8 cellular contexts compared by ENCODE assay signal in genomic region chr1:85581138-85581801, GRCh38. TPM values are rescaled to one million over a fixed set of nuclear protein-coding genes. Genes with fewer than 3 reads are reported as not detected.
A peak's percentile ranks its signal among the peaks of the same experiment; 100 is the strongest.
DNase-seq lines count a peak whose midpoint lies in the region; ATAC-seq and TF ChIP-seq lines count a peak whose summit lies in the region.

No MANE protein-coding gene starts in this region.

- peak; percentile 73 for TF ChIP-seq RAD21 in Ishikawa (IDR thresholded peaks at IDR 0.05; ENCODE audit: low read depth)

- H2BK15ac ChIP-seq in mesendoderm (replicated peaks; ENCODE audit: low read depth), result no peak overlapping the region

- H4K5ac ChIP-seq in mesendoderm (ENCODE audit: low read length), result no peak overlapping the region

- H3K27me3 ChIP-seq in endocrine pancreas (ENCODE audit: control insufficient read depth, insufficient read depth, low read length) (no peaks in the 10 kb centered on the region), mesendoderm (ENCODE audit: insufficient read depth, low read length, poor library complexity) (no peaks in the 10 kb centered on the region)

- H3K79me2 ChIP-seq in mesendoderm (ENCODE audit: control insufficient read depth, insufficient read depth, low read length), result peaks cover 23% of the 10 kb centered on the region

- H3K9ac ChIP-seq in endocrine pancreas (ENCODE audit: control insufficient read depth, insufficient read depth, low read length), result no peak overlapping the region
- H3K9ac ChIP-seq in mesendoderm (ENCODE audit: low read length), result peak overlapping the region; percentile 80

- no peak overlapping the region for H2BK5ac ChIP-seq in mesendoderm (ENCODE audit: low read length)

- peak overlapping the region; percentile 84 for H3K27ac ChIP-seq in mesendoderm (ENCODE audit: low read depth, low read length)

- H3K36me3 ChIP-seq in endocrine pancreas (ENCODE audit: control insufficient read depth, insufficient read depth, low read length) (no peaks in the 10 kb centered on the region), mesendoderm (ENCODE audit: control insufficient read depth, insufficient read depth, low read length) (peaks cover 8% of the 10 kb centered on the region)

- H2AK5ac ChIP-seq in mesendoderm (ENCODE audit: low read length), result no peak overlapping the region

- DNase-seq in activated T-cell treated with anti-CD3 and anti-CD28 coated beads for 48 hours (ENCODE audit: low read depth), result peak; percentile 59
- no peak for DNase-seq in activated T-cell treated with anti-CD3 and anti-CD28 coated beads for 4 hours
- DNase-seq in T-helper 17 cell, result no peak
- DNase-seq in mesendoderm, result peak; percentile 87
- peak; percentile 72 for DNase-seq in stromal cell of bone marrow (ENCODE audit: low read depth)

- H3K4me2 ChIP-seq in mesendoderm (ENCODE audit: low read length), result peak overlapping the region; percentile 64

- H3K36me3 Mint-ChIP-seq in T-helper 17 cell (ENCODE audit: low read depth), result peaks cover 5% of the 10 kb centered on the region

- H2BK120ac ChIP-seq in mesendoderm (ENCODE audit: low read depth, low read length), result no peak overlapping the region

- H3K18ac ChIP-seq in mesendoderm (ENCODE audit: low read length), result peak overlapping the region; percentile 5

- no peak overlapping the region for H3K23ac ChIP-seq in mesendoderm (ENCODE audit: low read length)

- H3K79me1 ChIP-seq in mesendoderm (ENCODE audit: low read length), result no peaks in the 10 kb centered on the region

- no peaks in the 10 kb centered on the region for H3K4me1 ChIP-seq in endocrine pancreas (ENCODE audit: control insufficient read depth, insufficient read depth, low read length)
- H3K4me1 ChIP-seq in mesendoderm (ENCODE audit: control insufficient read depth, low read depth, low read length), result peaks cover 6% of the 10 kb centered on the region

- peaks cover 56% of the 10 kb centered on the region for H3K27me3 Mint-ChIP-seq in T-helper 17 cell

- H3K27ac Mint-ChIP-seq in T-helper 17 cell, result no peak overlapping the region

- peak overlapping the region; percentile 42 for H3K4ac ChIP-seq in mesendoderm (ENCODE audit: low read depth, low read length)

- peak overlapping the region; percentile 3 for H3K4me3 ChIP-seq in endocrine pancreas (ENCODE audit: control insufficient read depth, insufficient read depth, low read length)
- H3K4me3 ChIP-seq in mesendoderm (ENCODE audit: low read length), result peak overlapping the region; percentile 79

- WGBS in mesendoderm (ENCODE audit: extremely low coverage, insufficient coverage, low lambda C conversion rate), result no CpG with 5 or more reads among the region's 45 CpGs

- H3K9me3 ChIP-seq in T-helper 17 cell (ENCODE audit: control insufficient read depth, low read length, poor library complexity, severe bottlenecking) (no peaks in the 10 kb centered on the region), endocrine pancreas (ENCODE audit: control insufficient read depth, low read length) (no peaks in the 10 kb centered on the region)

- ATAC-seq in T-helper 17 cell, result peak; percentile 55
- ATAC-seq in GM21390 (IDR thresholded peaks at IDR 0.05; ENCODE audit: unreplicated experiment), result no peak

- TF ChIP-seq EP300 in Ishikawa (IDR thresholded peaks at IDR 0.05; ENCODE audit: borderline replicate concordance), result peak; percentile 88

- peak overlapping the region; percentile 93 for H3K56ac ChIP-seq in mesendoderm (ENCODE audit: low read length)

- H4K8ac ChIP-seq in mesendoderm (ENCODE audit: low read depth, low read length), result no peak overlapping the region

- peaks cover 13% of the 10 kb centered on the region for H3K4me1 Mint-ChIP-seq in T-helper 17 cell

- peak overlapping the region; percentile 86 for H3K4me3 Mint-ChIP-seq in T-helper 17 cell

TF ChIP-seq in Ishikawa, 13 proteins besides CTCF, POLR2A, EP300 and RAD21:
- 0 out of 2 replicates have a peak, but pooled peaks have one; percentile 8 for TF ChIP-seq YY1 (IDR thresholded peaks at IDR 0.05; ENCODE audit: low read depth)
- no peak; the same call in 1 of the 2 replicates for TF ChIP-seq CEBPB (IDR thresholded peaks at IDR 0.05)
- peak; percentile 60; the same call in 1 of the 2 replicates for TF ChIP-seq TAF1 (IDR thresholded peaks at IDR 0.05; ENCODE audit: low read depth)
- peak; percentile 91 for TF ChIP-seq TEAD4 (IDR thresholded peaks at IDR 0.05)
- TF ChIP-seq, protein P1, sequence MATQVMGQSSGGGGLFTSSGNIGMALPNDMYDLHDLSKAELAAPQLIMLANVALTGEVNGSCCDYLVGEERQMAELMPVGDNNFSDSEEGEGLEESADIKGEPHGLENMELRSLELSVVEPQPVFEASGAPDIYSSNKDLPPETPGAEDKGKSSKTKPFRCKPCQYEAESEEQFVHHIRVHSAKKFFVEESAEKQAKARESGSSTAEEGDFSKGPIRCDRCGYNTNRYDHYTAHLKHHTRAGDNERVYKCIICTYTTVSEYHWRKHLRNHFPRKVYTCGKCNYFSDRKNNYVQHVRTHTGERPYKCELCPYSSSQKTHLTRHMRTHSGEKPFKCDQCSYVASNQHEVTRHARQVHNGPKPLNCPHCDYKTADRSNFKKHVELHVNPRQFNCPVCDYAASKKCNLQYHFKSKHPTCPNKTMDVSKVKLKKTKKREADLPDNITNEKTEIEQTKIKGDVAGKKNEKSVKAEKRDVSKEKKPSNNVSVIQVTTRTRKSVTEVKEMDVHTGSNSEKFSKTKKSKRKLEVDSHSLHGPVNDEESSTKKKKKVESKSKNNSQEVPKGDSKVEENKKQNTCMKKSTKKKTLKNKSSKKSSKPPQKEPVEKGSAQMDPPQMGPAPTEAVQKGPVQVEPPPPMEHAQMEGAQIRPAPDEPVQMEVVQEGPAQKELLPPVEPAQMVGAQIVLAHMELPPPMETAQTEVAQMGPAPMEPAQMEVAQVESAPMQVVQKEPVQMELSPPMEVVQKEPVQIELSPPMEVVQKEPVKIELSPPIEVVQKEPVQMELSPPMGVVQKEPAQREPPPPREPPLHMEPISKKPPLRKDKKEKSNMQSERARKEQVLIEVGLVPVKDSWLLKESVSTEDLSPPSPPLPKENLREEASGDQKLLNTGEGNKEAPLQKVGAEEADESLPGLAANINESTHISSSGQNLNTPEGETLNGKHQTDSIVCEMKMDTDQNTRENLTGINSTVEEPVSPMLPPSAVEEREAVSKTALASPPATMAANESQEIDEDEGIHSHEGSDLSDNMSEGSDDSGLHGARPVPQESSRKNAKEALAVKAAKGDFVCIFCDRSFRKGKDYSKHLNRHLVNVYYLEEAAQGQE (IDR thresholded peaks at IDR 0.05; ENCODE audit: low read depth), result no peak
- TF ChIP-seq ZBTB7A (IDR thresholded peaks at IDR 0.05; ENCODE audit: low read depth), result peak; percentile 83
- TF ChIP-seq, protein P2, sequence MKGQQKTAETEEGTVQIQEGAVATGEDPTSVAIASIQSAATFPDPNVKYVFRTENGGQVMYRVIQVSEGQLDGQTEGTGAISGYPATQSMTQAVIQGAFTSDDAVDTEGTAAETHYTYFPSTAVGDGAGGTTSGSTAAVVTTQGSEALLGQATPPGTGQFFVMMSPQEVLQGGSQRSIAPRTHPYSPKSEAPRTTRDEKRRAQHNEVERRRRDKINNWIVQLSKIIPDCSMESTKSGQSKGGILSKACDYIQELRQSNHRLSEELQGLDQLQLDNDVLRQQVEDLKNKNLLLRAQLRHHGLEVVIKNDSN (IDR thresholded peaks at IDR 0.05), result no peak; the same call in none of the 2 replicates
- no peak for TF ChIP-seq FOXM1 (IDR thresholded peaks at IDR 0.05; ENCODE audit: borderline replicate concordance, low read depth)
- TF ChIP-seq MAX (IDR thresholded peaks at IDR 0.05), result peak; percentile 69
- TF ChIP-seq EGR1 (IDR thresholded peaks at IDR 0.05), result no peak
- no peak for TF ChIP-seq CREB1 (IDR thresholded peaks at IDR 0.05; ENCODE audit: low read depth)
- peak; percentile 81 for TF ChIP-seq TCF12 (IDR thresholded peaks at IDR 0.05; ENCODE audit: low read depth)
- peak; percentile 82 for TF ChIP-seq NFIC (IDR thresholded peaks at IDR 0.05)
TF ChIP-seq in Ishikawa: peak in this region for 7.

RNA-seq across cellular contexts. Expression of gene CCN1, which starts 0.7 kb away (rescaled TPM):
- not detected for total RNA-seq in T-helper 17 cell
- polyA plus RNA-seq in mesendoderm (2013, experiment 1 of 2), result 188 TPM
- polyA plus RNA-seq in mesendoderm (2013, experiment 2 of 2), result 199 TPM

Comparison
In these comparisons a context has a peak if more than half of its experiments do, and no peak if none do; other contexts are left out.
1. DNase-seq: peak in activated T-cell treated with anti-CD3 and anti-CD28 coated beads for 48 hours (single experiment), mesendoderm (single experiment) and stromal cell of bone marrow (single experiment); none in activated T-cell treated with anti-CD3 and anti-CD28 coated beads for 4 hours (single experiment) and T-helper 17 cell (0 of 3).